1 cellular context compared by ENCODE assay signal in genomic region chr4:13627606-13628301, GRCh38.
TF ChIP-seq lines count a peak whose summit lies in the region.

BOD1L1 (minus strand) TSS chr4:13627725; CDS start chr4:13627587, 138 bp downstream.

TF ChIP-seq in HepG2, 621 proteins besides CTCF, POLR2A, EP300 and RAD21 (continued from another document and continues in another):
- TF ChIP-seq SIN3B (IDR thresholded peaks at IDR 0.05; ENCODE audit: low read length) = peak; percentile 59; the same call in 1 of the 2 replicates
- peak; percentile 62; the same call in 1 of the 2 replicates for TF ChIP-seq ZBTB38 (CRISPR knock-in tag; IDR thresholded peaks at IDR 0.05)
- 0 out of 2 replicates have a peak, but pooled peaks have one; percentile 46 for TF ChIP-seq BCL6 (CRISPR knock-in tag; IDR thresholded peaks at IDR 0.05)
- TF ChIP-seq, protein P1, sequence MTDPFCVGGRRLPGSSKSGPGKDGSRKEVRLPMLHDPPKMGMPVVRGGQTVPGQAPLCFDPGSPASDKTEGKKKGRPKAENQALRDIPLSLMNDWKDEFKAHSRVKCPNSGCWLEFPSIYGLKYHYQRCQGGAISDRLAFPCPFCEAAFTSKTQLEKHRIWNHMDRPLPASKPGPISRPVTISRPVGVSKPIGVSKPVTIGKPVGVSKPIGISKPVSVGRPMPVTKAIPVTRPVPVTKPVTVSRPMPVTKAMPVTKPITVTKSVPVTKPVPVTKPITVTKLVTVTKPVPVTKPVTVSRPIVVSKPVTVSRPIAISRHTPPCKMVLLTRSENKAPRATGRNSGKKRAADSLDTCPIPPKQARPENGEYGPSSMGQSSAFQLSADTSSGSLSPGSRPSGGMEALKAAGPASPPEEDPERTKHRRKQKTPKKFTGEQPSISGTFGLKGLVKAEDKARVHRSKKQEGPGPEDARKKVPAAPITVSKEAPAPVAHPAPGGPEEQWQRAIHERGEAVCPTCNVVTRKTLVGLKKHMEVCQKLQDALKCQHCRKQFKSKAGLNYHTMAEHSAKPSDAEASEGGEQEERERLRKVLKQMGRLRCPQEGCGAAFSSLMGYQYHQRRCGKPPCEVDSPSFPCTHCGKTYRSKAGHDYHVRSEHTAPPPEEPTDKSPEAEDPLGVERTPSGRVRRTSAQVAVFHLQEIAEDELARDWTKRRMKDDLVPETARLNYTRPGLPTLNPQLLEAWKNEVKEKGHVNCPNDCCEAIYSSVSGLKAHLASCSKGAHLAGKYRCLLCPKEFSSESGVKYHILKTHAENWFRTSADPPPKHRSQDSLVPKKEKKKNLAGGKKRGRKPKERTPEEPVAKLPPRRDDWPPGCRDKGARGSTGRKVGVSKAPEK (CRISPR knock-in tag; IDR thresholded peaks at IDR 0.05; ENCODE audit: borderline replicate concordance) = no peak
- TF ChIP-seq SATB2 (CRISPR knock-in tag; IDR thresholded peaks at IDR 0.05) = peak; percentile 79; the same call in 1 of the 2 replicates
- no peak for TF ChIP-seq ZBTB33 (CRISPR knock-in tag; IDR thresholded peaks at IDR 0.05)
- peak; percentile 93 for TF ChIP-seq POGZ (CRISPR knock-in tag; IDR thresholded peaks at IDR 0.05)
- TF ChIP-seq MED8 (CRISPR knock-in tag; IDR thresholded peaks at IDR 0.05; ENCODE audit: insufficient replicate concordance) = no peak
- TF ChIP-seq KDM5A (IDR thresholded peaks at IDR 0.05; ENCODE audit: borderline replicate concordance, low read length) = peak; percentile 80; the same call in 1 of the 2 replicates
- no peak for TF ChIP-seq XBP1 (CRISPR knock-in tag; IDR thresholded peaks at IDR 0.05)
- TF ChIP-seq, protein P2, sequence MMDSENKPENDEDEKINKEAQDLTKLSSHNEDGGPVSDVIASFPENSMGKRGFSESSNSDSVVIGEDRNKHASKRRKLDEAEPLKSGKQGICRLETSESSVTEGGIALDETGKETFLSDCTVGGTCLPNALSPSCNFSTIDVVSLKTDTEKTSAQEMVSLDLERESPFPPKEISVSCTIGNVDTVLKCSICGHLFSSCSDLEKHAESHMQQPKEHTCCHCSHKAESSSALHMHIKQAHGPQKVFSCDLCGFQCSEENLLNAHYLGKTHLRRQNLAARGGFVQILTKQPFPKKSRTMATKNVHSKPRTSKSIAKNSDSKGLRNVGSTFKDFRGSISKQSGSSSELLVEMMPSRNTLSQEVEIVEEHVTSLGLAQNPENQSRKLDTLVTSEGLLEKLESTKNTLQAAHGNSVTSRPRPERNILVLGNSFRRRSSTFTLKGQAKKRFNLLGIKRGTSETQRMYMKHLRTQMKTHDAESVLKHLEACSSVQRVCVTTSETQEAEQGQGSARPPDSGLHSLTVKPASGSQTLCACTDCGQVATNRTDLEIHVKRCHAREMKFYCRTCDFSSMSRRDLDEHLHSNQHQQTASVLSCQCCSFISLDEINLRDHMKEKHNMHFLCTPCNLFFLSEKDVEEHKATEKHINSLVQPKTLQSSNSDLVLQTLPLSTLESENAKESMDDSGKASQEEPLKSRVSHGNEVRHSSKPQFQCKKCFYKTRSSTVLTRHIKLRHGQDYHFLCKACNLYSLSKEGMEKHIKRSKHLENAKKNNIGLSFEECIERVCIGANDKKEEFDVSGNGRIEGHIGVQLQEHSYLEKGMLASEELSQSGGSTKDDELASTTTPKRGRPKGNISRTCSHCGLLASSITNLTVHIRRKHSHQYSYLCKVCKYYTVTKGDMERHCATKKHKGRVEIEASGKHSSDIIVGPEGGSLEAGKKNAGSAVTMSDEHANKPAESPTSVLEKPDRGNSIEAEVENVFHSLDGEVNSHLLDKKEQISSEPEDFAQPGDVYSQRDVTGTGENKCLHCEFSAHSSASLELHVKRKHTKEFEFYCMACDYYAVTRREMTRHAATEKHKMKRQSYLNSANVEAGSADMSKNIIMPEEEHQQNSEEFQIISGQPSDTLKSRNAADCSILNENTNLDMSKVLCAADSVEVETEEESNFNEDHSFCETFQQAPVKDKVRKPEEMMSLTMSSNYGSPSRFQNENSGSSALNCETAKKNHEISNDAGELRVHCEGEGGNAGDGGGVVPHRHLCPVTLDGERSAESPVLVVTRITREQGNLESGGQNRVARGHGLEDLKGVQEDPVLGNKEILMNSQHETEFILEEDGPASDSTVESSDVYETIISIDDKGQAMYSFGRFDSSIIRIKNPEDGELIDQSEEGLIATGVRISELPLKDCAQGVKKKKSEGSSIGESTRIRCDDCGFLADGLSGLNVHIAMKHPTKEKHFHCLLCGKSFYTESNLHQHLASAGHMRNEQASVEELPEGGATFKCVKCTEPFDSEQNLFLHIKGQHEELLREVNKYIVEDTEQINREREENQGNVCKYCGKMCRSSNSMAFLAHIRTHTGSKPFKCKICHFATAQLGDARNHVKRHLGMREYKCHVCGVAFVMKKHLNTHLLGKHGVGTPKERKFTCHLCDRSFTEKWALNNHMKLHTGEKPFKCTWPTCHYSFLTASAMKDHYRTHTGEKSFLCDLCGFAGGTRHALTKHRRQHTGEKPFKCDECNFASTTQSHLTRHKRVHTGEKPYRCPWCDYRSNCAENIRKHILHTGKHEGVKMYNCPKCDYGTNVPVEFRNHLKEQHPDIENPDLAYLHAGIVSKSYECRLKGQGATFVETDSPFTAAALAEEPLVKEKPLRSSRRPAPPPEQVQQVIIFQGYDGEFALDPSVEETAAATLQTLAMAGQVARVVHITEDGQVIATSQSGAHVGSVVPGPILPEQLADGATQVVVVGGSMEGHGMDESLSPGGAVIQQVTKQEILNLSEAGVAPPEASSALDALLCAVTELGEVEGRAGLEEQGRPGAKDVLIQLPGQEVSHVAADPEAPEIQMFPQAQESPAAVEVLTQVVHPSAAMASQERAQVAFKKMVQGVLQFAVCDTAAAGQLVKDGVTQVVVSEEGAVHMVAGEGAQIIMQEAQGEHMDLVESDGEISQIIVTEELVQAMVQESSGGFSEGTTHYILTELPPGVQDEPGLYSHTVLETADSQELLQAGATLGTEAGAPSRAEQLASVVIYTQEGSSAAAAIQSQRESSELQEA (CRISPR knock-in tag; IDR thresholded peaks at IDR 0.05; ENCODE audit: not compliant biosample characterization) = peak; percentile 49
- TF ChIP-seq, protein P3, sequence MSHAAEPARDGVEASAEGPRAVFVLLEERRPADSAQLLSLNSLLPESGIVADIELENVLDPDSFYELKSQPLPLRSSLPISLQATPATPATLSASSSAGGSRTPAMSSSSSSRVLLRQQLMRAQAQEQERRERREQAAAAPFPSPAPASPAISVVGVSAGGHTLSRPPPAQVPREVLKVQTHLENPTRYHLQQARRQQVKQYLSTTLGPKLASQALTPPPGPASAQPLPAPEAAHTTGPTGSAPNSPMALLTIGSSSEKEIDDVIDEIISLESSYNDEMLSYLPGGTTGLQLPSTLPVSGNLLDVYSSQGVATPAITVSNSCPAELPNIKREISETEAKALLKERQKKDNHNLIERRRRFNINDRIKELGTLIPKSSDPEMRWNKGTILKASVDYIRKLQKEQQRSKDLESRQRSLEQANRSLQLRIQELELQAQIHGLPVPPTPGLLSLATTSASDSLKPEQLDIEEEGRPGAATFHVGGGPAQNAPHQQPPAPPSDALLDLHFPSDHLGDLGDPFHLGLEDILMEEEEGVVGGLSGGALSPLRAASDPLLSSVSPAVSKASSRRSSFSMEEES (CRISPR knock-in tag; IDR thresholded peaks at IDR 0.05) = peak; percentile 46; the same call in 1 of the 2 replicates
- peak; percentile 88; the same call in 1 of the 2 replicates for TF ChIP-seq ZNF788 (CRISPR knock-in tag; IDR thresholded peaks at IDR 0.05; ENCODE audit: borderline replicate concordance)
- peak; percentile 87; the same call in 1 of the 2 replicates for TF ChIP-seq ZNF430 (CRISPR knock-in tag; IDR thresholded peaks at IDR 0.05)
- no peak for TF ChIP-seq SP5 (CRISPR knock-in tag; IDR thresholded peaks at IDR 0.05; ENCODE audit: borderline replicate concordance, low read depth)
- no peak for TF ChIP-seq RORA (CRISPR knock-in tag; IDR thresholded peaks at IDR 0.05)
- TF ChIP-seq ZNF180 (CRISPR knock-in tag; IDR thresholded peaks at IDR 0.05; ENCODE audit: borderline replicate concordance, low read depth) = no peak
- TF ChIP-seq ZBTB39 (CRISPR knock-in tag; IDR thresholded peaks at IDR 0.05) = peak; percentile 67; the same call in 1 of the 2 replicates
- TF ChIP-seq NR1H2 (CRISPR knock-in tag; IDR thresholded peaks at IDR 0.05; ENCODE audit: borderline replicate concordance, low read depth) = no peak
- TF ChIP-seq IRF9 (CRISPR knock-in tag; IDR thresholded peaks at IDR 0.05; ENCODE audit: borderline replicate concordance) = peak; percentile 87; the same call in 1 of the 2 replicates
- TF ChIP-seq STAT5B (CRISPR knock-in tag; IDR thresholded peaks at IDR 0.05) = no peak; the same call in 1 of the 2 replicates
- no peak for TF ChIP-seq U2AF1 (optimal IDR thresholded peaks at IDR 0.05; ENCODE audit: low read depth, low read length)
- TF ChIP-seq MAFF (IDR thresholded peaks at IDR 0.05; ENCODE audit: low read depth, low read length) = no peak
- no peak for TF ChIP-seq ZNF17 (CRISPR knock-in tag; IDR thresholded peaks at IDR 0.05)
- no peak; the same call in 1 of the 2 replicates for TF ChIP-seq ZNF34 (CRISPR knock-in tag; IDR thresholded peaks at IDR 0.05; ENCODE audit: borderline replicate concordance)
- TF ChIP-seq ZNF709 (CRISPR knock-in tag; IDR thresholded peaks at IDR 0.05) = no peak
- no peak for TF ChIP-seq ATF5 (CRISPR knock-in tag; IDR thresholded peaks at IDR 0.05; ENCODE audit: low read depth)
- no peak for TF ChIP-seq KDM6A (CRISPR knock-in tag; IDR thresholded peaks at IDR 0.05; ENCODE audit: low read depth)
- peak; percentile 97 for TF ChIP-seq ZNF574 (CRISPR knock-in tag; IDR thresholded peaks at IDR 0.05)
- peak; percentile 39; the same call in 1 of the 2 replicates for TF ChIP-seq NFYC (CRISPR knock-in tag; IDR thresholded peaks at IDR 0.05)
- TF ChIP-seq ZBTB21 (CRISPR knock-in tag; IDR thresholded peaks at IDR 0.05) = peak; percentile 59; the same call in 1 of the 2 replicates
- peak; percentile 98 for TF ChIP-seq HNRNPLL (IDR thresholded peaks at IDR 0.05; ENCODE audit: low read depth, low read length, poor library complexity, severe bottlenecking)
- TF ChIP-seq, protein P4, sequence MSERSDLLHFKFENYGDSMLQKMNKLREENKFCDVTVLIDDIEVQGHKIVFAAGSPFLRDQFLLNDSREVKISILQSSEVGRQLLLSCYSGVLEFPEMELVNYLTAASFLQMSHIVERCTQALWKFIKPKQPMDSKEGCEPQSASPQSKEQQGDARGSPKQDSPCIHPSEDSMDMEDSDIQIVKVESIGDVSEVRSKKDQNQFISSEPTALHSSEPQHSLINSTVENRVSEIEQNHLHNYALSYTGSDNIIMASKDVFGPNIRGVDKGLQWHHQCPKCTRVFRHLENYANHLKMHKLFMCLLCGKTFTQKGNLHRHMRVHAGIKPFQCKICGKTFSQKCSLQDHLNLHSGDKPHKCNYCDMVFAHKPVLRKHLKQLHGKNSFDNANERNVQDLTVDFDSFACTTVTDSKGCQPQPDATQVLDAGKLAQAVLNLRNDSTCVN (CRISPR knock-in tag; IDR thresholded peaks at IDR 0.05; ENCODE audit: borderline replicate concordance) = peak; percentile 94
